In the genomic region with DNA sequence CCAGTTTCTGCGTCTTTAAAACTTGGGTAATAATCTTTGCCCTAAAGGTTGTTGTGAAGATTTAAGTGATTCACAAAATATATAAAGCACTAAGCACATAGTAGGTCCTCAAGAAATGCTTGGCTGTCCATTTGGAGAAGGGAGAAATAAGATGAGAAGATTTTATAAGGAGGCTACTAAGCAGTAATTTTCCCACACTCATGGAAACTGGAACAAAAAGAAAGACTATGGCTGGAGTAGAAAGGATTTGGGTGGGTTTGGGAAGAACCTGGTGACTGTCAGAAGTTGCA, we compare ENCODE assay signal across 8 cellular contexts. TPM values are rescaled to one million over a fixed set of nuclear protein-coding genes. Genes with fewer than 3 reads are reported as not detected.
DNase-seq lines count a peak whose midpoint lies in the region; ATAC-seq and TF ChIP-seq lines count a peak whose summit lies in the region.

No MANE protein-coding gene starts in this region.

- H3K36me3 ChIP-seq in smooth muscle cell (ENCODE audit: low read depth), result no peaks in the 10 kb centered on the region

- WGBS in smooth muscle cell (ENCODE audit: low lambda C conversion rate), result 96% methylated on average over 1 of the region's 1 CpG

- no peaks in the 10 kb centered on the region for H3K9me3 ChIP-seq in smooth muscle cell (replicated peaks; ENCODE audit: low read depth)

- peaks cover 2% of the 10 kb centered on the region; the same call in 1 of the 2 replicates for H3K27me3 Mint-ChIP-seq in HFFc6 (ENCODE audit: insufficient read depth)
- no peaks in the 10 kb centered on the region for H3K27me3 Mint-ChIP-seq in activated T-helper 1 cell treated with anti-CD3 and anti-CD28 coated beads, Interleukin-12 subunit alpha, Interleukin-12 subunit beta, Interleukin-2, Interleukin-4 antibody, amounts not matched to agents 30 ng/mL and 10 ng/mL and 1 ng/mL, durations not matched to agents 14 hours and 24 hours and 36 hours (ENCODE audit: insufficient read depth)

- no peak overlapping the region; the same call in 1 of the 2 replicates for H3K27ac Mint-ChIP-seq in HFFc6
- H3K27ac Mint-ChIP-seq in activated T-helper 1 cell treated with anti-CD3 and anti-CD28 coated beads, Interleukin-12 subunit alpha, Interleukin-12 subunit beta, Interleukin-2, Interleukin-4 antibody, amounts not matched to agents 30 ng/mL and 10 ng/mL and 1 ng/mL, durations not matched to agents 14 hours and 24 hours and 36 hours, result peak overlapping the region; percentile 99

- no peaks in the 10 kb centered on the region for H3K79me2 ChIP-seq in smooth muscle cell (ENCODE audit: low read depth)

- peak overlapping the region; percentile 62; the same call in 1 of the 2 replicates for H3K4me3 Mint-ChIP-seq in HFFc6
- H3K4me3 Mint-ChIP-seq in activated T-helper 1 cell treated with anti-CD3 and anti-CD28 coated beads, Interleukin-12 subunit alpha, Interleukin-12 subunit beta, Interleukin-2, Interleukin-4 antibody, amounts not matched to agents 30 ng/mL and 10 ng/mL and 1 ng/mL, durations not matched to agents 14 hours and 24 hours and 36 hours, result peak overlapping the region; percentile 91

- intact Hi-C loops in activated T-helper 1 cell treated with anti-CD3 and anti-CD28 coated beads, Interleukin-12 subunit alpha, Interleukin-12 subunit beta, Interleukin-2, Interleukin-4 antibody, amounts not matched to agents 30 ng/mL and 10 ng/mL and 1 ng/mL, durations not matched to agents 14 hours and 24 hours and 36 hours (cut with micrococcal nuclease), result no loop called here

- H4K20me1 ChIP-seq in smooth muscle cell (ENCODE audit: low read depth), result no peaks in the 10 kb centered on the region

- H3K27me3 ChIP-seq in smooth muscle cell (ENCODE audit: low read depth), result no peaks in the 10 kb centered on the region

- TF ChIP-seq CTCF in HFFc6 (IDR thresholded peaks at IDR 0.05) (no peak), fibroblast of villous mesenchyme (IDR thresholded peaks at IDR 0.05; ENCODE audit: insufficient read depth, low read depth, low read length) (no peak), smooth muscle cell (IDR thresholded peaks at IDR 0.05; ENCODE audit: borderline replicate concordance, insufficient read depth, poor library complexity, severe bottlenecking) (no peak)

- peak overlapping the region; percentile 90 for H3K9ac ChIP-seq in smooth muscle cell (ENCODE audit: low read depth)

- H3K4me1 Mint-ChIP-seq in HFFc6 (ENCODE audit: low read depth), result peaks cover 29% of the 10 kb centered on the region
- H3K4me1 Mint-ChIP-seq in activated T-helper 1 cell treated with anti-CD3 and anti-CD28 coated beads, Interleukin-12 subunit alpha, Interleukin-12 subunit beta, Interleukin-2, Interleukin-4 antibody, amounts not matched to agents 30 ng/mL and 10 ng/mL and 1 ng/mL, durations not matched to agents 14 hours and 24 hours and 36 hours (ENCODE audit: low read depth), result peaks cover 68% of the 10 kb centered on the region

- ATAC-seq in HG03565 (IDR thresholded peaks at IDR 0.05; ENCODE audit: unreplicated experiment) (no peak), HG02623 (IDR thresholded peaks at IDR 0.05; ENCODE audit: unreplicated experiment) (no peak), HG02642 (IDR thresholded peaks at IDR 0.05; ENCODE audit: poor library complexity, unreplicated experiment) (no peak)

- no peak overlapping the region for H2AFZ ChIP-seq in smooth muscle cell (ENCODE audit: low read depth)

- H3F3A ChIP-seq in smooth muscle cell (ENCODE audit: low read depth), result peaks cover 29% of the 10 kb centered on the region

- H3K36me3 Mint-ChIP-seq in HFFc6 (ENCODE audit: low read depth), result no peaks in the 10 kb centered on the region
- peaks cover 1% of the 10 kb centered on the region for H3K36me3 Mint-ChIP-seq in activated T-helper 1 cell treated with anti-CD3 and anti-CD28 coated beads, Interleukin-12 subunit alpha, Interleukin-12 subunit beta, Interleukin-2, Interleukin-4 antibody, amounts not matched to agents 30 ng/mL and 10 ng/mL and 1 ng/mL, durations not matched to agents 14 hours and 24 hours and 36 hours (ENCODE audit: low read depth)

- H3K27ac ChIP-seq in smooth muscle cell (ENCODE audit: low read depth), result peak overlapping the region; percentile 99

- peaks cover 9% of the 10 kb centered on the region for H3K4me1 ChIP-seq in smooth muscle cell (ENCODE audit: low read depth)

- peak overlapping the region; percentile 83 for H3K4me3 ChIP-seq in fibroblast of villous mesenchyme (ENCODE audit: low read depth, low read length)
- peak overlapping the region; percentile 45 for H3K4me3 ChIP-seq in smooth muscle cell

- DNase-seq in HFFc6, result no peak
- DNase-seq in activated T-helper 1 cell treated with anti-CD3 and anti-CD28 coated beads, Interleukin-12 subunit alpha, Interleukin-12 subunit beta, Interleukin-2, Interleukin-4 antibody, amounts not matched to agents 30 ng/mL and 10 ng/mL and 1 ng/mL, durations not matched to agents 14 hours and 24 hours and 36 hours (ENCODE audit: low spot score), result no peak
- DNase-seq in fibroblast of villous mesenchyme (ENCODE audit: low read depth), result no peak
- DNase-seq in smooth muscle cell (lab: John Stamatoyannopoulos, UW; ENCODE audit: unreplicated experiment), result no peak
- no peak for DNase-seq in GM19238 (ENCODE audit: insufficient read length, low spot score)

- H3K9me3 Mint-ChIP-seq in HFFc6, result no peaks in the 10 kb centered on the region
- no peaks in the 10 kb centered on the region for H3K9me3 Mint-ChIP-seq in activated T-helper 1 cell treated with anti-CD3 and anti-CD28 coated beads, Interleukin-12 subunit alpha, Interleukin-12 subunit beta, Interleukin-2, Interleukin-4 antibody, amounts not matched to agents 30 ng/mL and 10 ng/mL and 1 ng/mL, durations not matched to agents 14 hours and 24 hours and 36 hours

- peak overlapping the region; percentile 81 for H3K4me2 ChIP-seq in smooth muscle cell

RNA-seq across cellular contexts. Expression of a gene that starts 47.0 kb away (rescaled TPM):
- total RNA-seq in HFFc6 (2021; fragmentation: NEBNext Ultra II Directional; extraction: Animal tissue kit (Norgen Biotek cat#: 25700)), result 10 to 100 TPM; 67.8 to 78.6 (median 73.7) TPM
- 97.9 and 101 TPM in 2 replicates for total RNA-seq in activated T-helper 1 cell treated with anti-CD3 and anti-CD28 coated beads, Interleukin-12 subunit alpha, Interleukin-12 subunit beta, Interleukin-2, Interleukin-4 antibody, amounts not matched to agents 30 ng/mL and 10 ng/mL and 1 ng/mL, durations not matched to agents 14 hours and 24 hours and 36 hours
- total RNA-seq in fibroblast of villous mesenchyme (34.1 and 76.9 TPM in 2 replicates), smooth muscle cell (60.5 and 74.5 TPM in 2 replicates)
- polyA plus RNA-seq in smooth muscle cell, result 40.3 and 51.7 TPM in 2 replicates
